Comparison of ENCODE assay signal across 18 cellular contexts in the genomic region with DNA sequence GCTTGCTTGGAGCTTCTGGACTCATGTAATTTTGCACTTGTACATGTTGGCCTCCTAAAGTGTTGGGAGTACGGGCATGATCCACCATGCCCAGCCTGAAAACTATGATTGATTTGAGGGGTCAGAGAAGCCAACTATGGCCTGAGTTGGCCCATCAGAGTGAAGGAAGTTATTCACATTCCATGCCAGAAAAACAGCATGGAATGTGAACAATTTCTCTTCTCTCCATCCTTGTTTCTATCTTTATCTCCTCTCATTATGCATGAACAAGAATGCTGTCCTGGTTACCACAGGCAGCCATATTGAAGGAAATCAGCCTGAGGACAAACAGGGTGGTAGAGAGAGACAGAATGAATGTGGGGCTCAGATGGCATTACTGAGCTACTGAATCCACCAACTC. TPM values are rescaled to one million over a fixed set of nuclear protein-coding genes. Genes with fewer than 3 reads are reported as not detected.
DNase-seq lines count a peak whose midpoint lies in the region; ATAC-seq and TF ChIP-seq lines count a peak whose summit lies in the region.
"Had no signal": no experiment of that assay in that cellular context is flagged by ENCODE, and none has a peak within 500 bp of the region (broad histone marks: within the 10 kb centered on the region; RNA-seq: fewer than 3 reads in every experiment).

No MANE protein-coding gene starts in this region.

- H3K4me3 Mint-ChIP-seq in activated naive CD4-positive, alpha-beta T cell treated with anti-CD3 and anti-CD28 coated beads, Interleukin-2, amount 50 U/mL, for 24 hours = peak overlapping the region; percentile 34
- no peak overlapping the region for H3K4me3 Mint-ChIP-seq in activated T-helper 17 cell treated with anti-CD3 and anti-CD28 coated beads, Interleukin-2, amount 50 U/mL, for 72 hours

- intact Hi-C loops in ascending aorta (cut with DNase I) = no loop called here

- H3K27me3 Mint-ChIP-seq in activated naive CD4-positive, alpha-beta T cell treated with anti-CD3 and anti-CD28 coated beads, Interleukin-2, amount 50 U/mL, for 24 hours = no peaks in the 10 kb centered on the region
- no peaks in the 10 kb centered on the region for H3K27me3 Mint-ChIP-seq in activated T-helper 17 cell treated with anti-CD3 and anti-CD28 coated beads, Interleukin-2, amount 50 U/mL, for 72 hours

- H3K27ac Mint-ChIP-seq in activated naive CD4-positive, alpha-beta T cell treated with anti-CD3 and anti-CD28 coated beads, Interleukin-2, amount 50 U/mL, for 24 hours = peak overlapping the region; percentile 13
- peak overlapping the region; percentile 68 for H3K27ac Mint-ChIP-seq in activated T-helper 17 cell treated with anti-CD3 and anti-CD28 coated beads, Interleukin-2, amount 50 U/mL, for 72 hours

- WGBS in smooth muscle cell (ENCODE audit: low lambda C conversion rate) = 100% methylated on average over 1 of the region's 1 CpG

- H3K9me3 Mint-ChIP-seq in activated naive CD4-positive, alpha-beta T cell treated with anti-CD3 and anti-CD28 coated beads, Interleukin-2, amount 50 U/mL, for 24 hours = no peaks in the 10 kb centered on the region
- no peaks in the 10 kb centered on the region for H3K9me3 Mint-ChIP-seq in activated T-helper 17 cell treated with anti-CD3 and anti-CD28 coated beads, Interleukin-2, amount 50 U/mL, for 72 hours

- H2AFZ ChIP-seq in smooth muscle cell (ENCODE audit: low read depth) = peak overlapping the region; percentile 2

- H3K4me1 Mint-ChIP-seq in activated naive CD4-positive, alpha-beta T cell treated with anti-CD3 and anti-CD28 coated beads, Interleukin-2, amount 50 U/mL, for 24 hours = peaks cover 34% of the 10 kb centered on the region
- peaks cover 29% of the 10 kb centered on the region for H3K4me1 Mint-ChIP-seq in activated T-helper 17 cell treated with anti-CD3 and anti-CD28 coated beads, Interleukin-2, amount 50 U/mL, for 72 hours

- no peaks in the 10 kb centered on the region for H4K20me1 ChIP-seq in smooth muscle cell (ENCODE audit: low read depth)

- H3K9me3 ChIP-seq in smooth muscle cell (replicated peaks; ENCODE audit: low read depth) (no peaks in the 10 kb centered on the region), ascending aorta (no peaks in the 10 kb centered on the region)
- H3K9me3 ChIP-seq: gastrocnemius medialis, prostate gland, transverse colon had no signal

- H3K36me3 ChIP-seq in smooth muscle cell (ENCODE audit: low read depth) (no peaks in the 10 kb centered on the region), ascending aorta (no peaks in the 10 kb centered on the region)
- H3K36me3 ChIP-seq: gastrocnemius medialis, prostate gland, transverse colon had no signal

- no peak for ATAC-seq in activated T-helper 17 cell treated with anti-CD3 and anti-CD28 coated beads, Interleukin-2, amount 50 U/mL, for 72 hours (replicated peaks)
- ATAC-seq in GM18511 (IDR thresholded peaks at IDR 0.05; ENCODE audit: unreplicated experiment) = no peak
- ATAC-seq: gastrocnemius medialis had no signal

- H3K27me3 ChIP-seq in smooth muscle cell (ENCODE audit: low read depth) = no peaks in the 10 kb centered on the region
- no peaks in the 10 kb centered on the region for H3K27me3 ChIP-seq in ascending aorta
- H3K27me3 ChIP-seq: gastrocnemius medialis, transverse colon had no signal

- TF ChIP-seq CTCF in foreskin fibroblast (IDR thresholded peaks at IDR 0.05; ENCODE audit: low read depth, low read length) = no peak
- no peak for TF ChIP-seq CTCF in smooth muscle cell (IDR thresholded peaks at IDR 0.05; ENCODE audit: borderline replicate concordance, insufficient read depth, poor library complexity, severe bottlenecking)
- no peak for TF ChIP-seq CTCF in ascending aorta (IDR thresholded peaks at IDR 0.05)

- H3K4me2 ChIP-seq in smooth muscle cell = no peak overlapping the region

- no peak overlapping the region for H3K9ac ChIP-seq in smooth muscle cell (ENCODE audit: low read depth)

- H3K36me3 Mint-ChIP-seq in activated naive CD4-positive, alpha-beta T cell treated with anti-CD3 and anti-CD28 coated beads, Interleukin-2, amount 50 U/mL, for 24 hours = peaks cover 11% of the 10 kb centered on the region
- peaks cover 31% of the 10 kb centered on the region for H3K36me3 Mint-ChIP-seq in activated T-helper 17 cell treated with anti-CD3 and anti-CD28 coated beads, Interleukin-2, amount 50 U/mL, for 72 hours (ENCODE audit: low read depth)

- H3K4me1 ChIP-seq in smooth muscle cell (ENCODE audit: low read depth) (no peaks in the 10 kb centered on the region), ascending aorta (no peaks in the 10 kb centered on the region)
- H3K4me1 ChIP-seq: gastrocnemius medialis, prostate gland had no signal

- H3K4me3 ChIP-seq in foreskin fibroblast (ENCODE audit: low read depth in 1 of 2, low read length in 2 of 2) = no peak overlapping the region
- H3K4me3 ChIP-seq in smooth muscle cell = no peak overlapping the region
- H3K4me3 ChIP-seq in ascending aorta = no peak overlapping the region
- H3K4me3 ChIP-seq: gastrocnemius medialis, prostate gland, SK-N-MC, transverse colon had no signal

- H3F3A ChIP-seq in smooth muscle cell (ENCODE audit: low read depth) = no peaks in the 10 kb centered on the region

- H3K27ac ChIP-seq in smooth muscle cell (ENCODE audit: low read depth) (no peak overlapping the region), ascending aorta (no peak overlapping the region)
- H3K27ac ChIP-seq: gastrocnemius medialis, prostate gland, SK-N-MC, transverse colon had no signal

- no peaks in the 10 kb centered on the region for H3K79me2 ChIP-seq in smooth muscle cell (ENCODE audit: low read depth)

- no peak for DNase-seq in activated naive CD4-positive, alpha-beta T cell (lab: John Stamatoyannopoulos, UW)
- DNase-seq in foreskin fibroblast = peak; percentile 23 to 44
- no peak for DNase-seq in smooth muscle cell (lab: John Stamatoyannopoulos, UW; ENCODE audit: unreplicated experiment)
- no peak for DNase-seq in NCI-H82 (lab: John Stamatoyannopoulos, UW)
- no peak for DNase-seq in ascending aorta (ENCODE audit: low spot score in 2 of 2)
- DNase-seq: AML-193; DMS79; effector CD4-positive, alpha-beta T cell; gastrocnemius medialis; Karpas-422; NCI-H1417 treated with DMSO at 0.1 percent for 48 hours; stimulated activated CD4-positive, alpha-beta T cell treated with anti-CD3 and anti-CD28 coated beads, Interleukin-1b, Interleukin-23, amount 100 ng/mL, for 48 hours; transverse colon had no signal

RNA-seq across cellular contexts. Expression of a gene that starts 3.5 kb away (rescaled TPM):
- 100 to 1,000 TPM; 136 to 146 TPM for total RNA-seq in activated T-helper 17 cell treated with anti-CD3 and anti-CD28 coated beads, Interleukin-2, amount 50 U/mL, for 72 hours
- total RNA-seq in smooth muscle cell = 0.13 and 0.36 TPM in 2 replicates
- polyA plus RNA-seq in smooth muscle cell = 0.02 TPM in 1 of 2 replicates, not detected in the other
- total RNA-seq in ascending aorta = 3.3 TPM

Comparison
In these comparisons a context has a peak if more than half of its experiments do, and no peak if none do; other contexts are left out.
1. DNase-seq: peak in foreskin fibroblast (2 of 2); none in activated naive CD4-positive, alpha-beta T cell (0 of 4), smooth muscle cell (single experiment), NCI-H82 (single experiment) and ascending aorta (0 of 2).
2. RNA of a gene that starts 3.5 kb away (total RNA-seq): 136 to 146 TPM in activated T-helper 17 cell treated with anti-CD3 and anti-CD28 coated beads, Interleukin-2, amount 50 U/mL, for 72 hours; 3.3 TPM in ascending aorta (single experiment) and 0.13 to 0.36 TPM in smooth muscle cell; every median in the first group is over 10 times any median in the second.